ENCODE assay signal across 24 cellular contexts in the genomic region with DNA sequence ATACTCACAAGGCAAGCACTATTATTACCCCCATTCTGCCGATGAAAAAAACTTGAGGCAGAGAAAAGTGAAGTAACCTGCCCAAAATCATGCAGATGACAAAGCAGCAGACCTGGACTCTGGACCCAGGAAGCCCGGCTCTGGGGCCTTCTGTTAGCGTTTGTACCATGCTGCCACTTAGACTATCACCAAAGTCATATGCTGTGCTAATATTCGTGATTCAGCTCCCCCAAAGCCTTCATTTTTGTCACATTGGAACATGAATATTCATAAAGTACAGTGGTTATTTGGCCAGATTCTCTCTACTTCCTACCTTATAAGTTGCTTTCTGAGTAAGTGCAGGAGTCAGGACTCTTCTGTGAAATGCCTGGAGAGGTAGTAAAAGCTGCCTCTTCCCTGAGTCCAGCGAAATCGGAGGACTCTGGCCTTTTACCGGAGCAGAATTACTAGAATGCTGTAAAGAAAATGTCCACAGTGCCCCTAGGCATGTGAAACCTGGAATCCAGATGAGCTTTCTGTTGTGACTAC.
"Had no signal": no experiment of that assay in that cellular context is flagged by ENCODE, and none has a peak within 500 bp of the region (broad histone marks: within the 10 kb centered on the region; RNA-seq: fewer than 3 reads in every experiment).

No MANE protein-coding gene starts in this region.

- H3K27ac ChIP-seq: gastroesophageal sphincter, left lung, lower lobe of right lung, parathyroid adenoma, prostate gland, testis, tibial nerve, upper lobe of right lung, vagina had no signal

- H3K36me3 Mint-ChIP-seq: immature natural killer cell; memory B cell; mesothelial cell of epicardium; natural killer cell treated with Interleukin-12 subunit alpha and Interleukin-12 subunit beta and Interleukin-15 and Interleukin-18, amount 100 ng/mL, for 72 hours; stimulated activated naive B cell treated with anti-CD40 and anti-IgM and Interleukin-4, amounts not matched to agents 10 μg/mL and 1 μg/mL and 100 μg/mL, for 72 hours had no signal

- H3K79me2 ChIP-seq: parathyroid adenoma had no signal

- H3K4me1 ChIP-seq: gastroesophageal sphincter, left lung, lower lobe of right lung, parathyroid adenoma, prostate gland, testis, tibial nerve, upper lobe of right lung, vagina had no signal

- H3K4me3 Mint-ChIP-seq: immature natural killer cell; memory B cell; mesothelial cell of epicardium; natural killer cell treated with Interleukin-12 subunit alpha and Interleukin-12 subunit beta and Interleukin-15 and Interleukin-18, amount 100 ng/mL, for 72 hours; stimulated activated naive B cell treated with anti-CD40 and anti-IgM and Interleukin-4, amounts not matched to agents 10 μg/mL and 1 μg/mL and 100 μg/mL, for 72 hours; stimulated activated naive CD8-positive, alpha-beta T cell treated with anti-CD3 and anti-CD28 coated beads, Interleukin-15, amount 100 ng/mL, for 72 hours had no signal

- ATAC-seq: esophagus mucosa; gastroesophageal sphincter; left lung; lower lobe of right lung; natural killer cell treated with Interleukin-12 subunit alpha and Interleukin-12 subunit beta and Interleukin-15 and Interleukin-18, amount 100 ng/mL, for 72 hours; sciatic nerve; stimulated activated naive B cell treated with anti-CD40 and anti-IgM and Interleukin-4, amounts not matched to agents 10 μg/mL and 1 μg/mL and 100 μg/mL, for 72 hours; upper lobe of right lung had no signal

- FAIRE-seq: endometrium, kidney had no signal

- H3K4me1 Mint-ChIP-seq: immature natural killer cell; memory B cell; mesothelial cell of epicardium; stimulated activated naive B cell treated with anti-CD40 and anti-IgM and Interleukin-4, amounts not matched to agents 10 μg/mL and 1 μg/mL and 100 μg/mL, for 72 hours; stimulated activated naive CD8-positive, alpha-beta T cell treated with anti-CD3 and anti-CD28 coated beads, Interleukin-15, amount 100 ng/mL, for 72 hours had no signal

- H3K9me3 ChIP-seq: gastroesophageal sphincter, left lung, lower lobe of right lung, prostate gland, testis, tibial nerve, upper lobe of right lung, vagina had no signal

- H3K27me3 ChIP-seq: gastroesophageal sphincter, left lung, testis, tibial nerve, upper lobe of right lung, vagina had no signal

- H3K36me3 ChIP-seq: gastroesophageal sphincter, left lung, lower lobe of right lung, prostate gland, tibial nerve, upper lobe of right lung, vagina had no signal

- H3K27me3 Mint-ChIP-seq: memory B cell; stimulated activated naive B cell treated with anti-CD40 and anti-IgM and Interleukin-4, amounts not matched to agents 10 μg/mL and 1 μg/mL and 100 μg/mL, for 72 hours; stimulated activated naive CD8-positive, alpha-beta T cell treated with anti-CD3 and anti-CD28 coated beads, Interleukin-15, amount 100 ng/mL, for 72 hours had no signal

- DNase-seq: effector memory CD4-positive, alpha-beta T cell; glutamatergic neuron; immature natural killer cell; kidney; left lung; lower lobe of right lung; occipital lobe; stimulated activated CD4-positive, alpha-beta T cell treated with anti-CD3 and anti-CD28 coated beads, Interleukin-2, amount 100 ng/mL, for 24 hours; stimulated activated CD4-positive, alpha-beta T cell treated with anti-CD3 and anti-CD28 coated beads, Interleukin-4, amount 100 ng/mL, for 4 hours; stimulated activated naive B cell treated with anti-CD40 and anti-IgM and Interleukin-4, amounts not matched to agents 10 μg/mL and 1 μg/mL and 100 μg/mL, for 72 hours; stimulated activated naive CD8-positive, alpha-beta T cell treated with anti-CD3 and anti-CD28 coated beads, Interleukin-15, amount 100 ng/mL, for 72 hours; testis; upper lobe of right lung had no signal

- H3K9me3 Mint-ChIP-seq: memory B cell; mesothelial cell of epicardium; natural killer cell treated with Interleukin-12 subunit alpha and Interleukin-12 subunit beta and Interleukin-15 and Interleukin-18, amount 100 ng/mL, for 72 hours; stimulated activated naive B cell treated with anti-CD40 and anti-IgM and Interleukin-4, amounts not matched to agents 10 μg/mL and 1 μg/mL and 100 μg/mL, for 72 hours; stimulated activated naive CD8-positive, alpha-beta T cell treated with anti-CD3 and anti-CD28 coated beads, Interleukin-15, amount 100 ng/mL, for 72 hours had no signal

- H3K27ac Mint-ChIP-seq: immature natural killer cell; memory B cell; mesothelial cell of epicardium; natural killer cell treated with Interleukin-12 subunit alpha and Interleukin-12 subunit beta and Interleukin-15 and Interleukin-18, amount 100 ng/mL, for 72 hours; stimulated activated naive B cell treated with anti-CD40 and anti-IgM and Interleukin-4, amounts not matched to agents 10 μg/mL and 1 μg/mL and 100 μg/mL, for 72 hours; stimulated activated naive CD8-positive, alpha-beta T cell treated with anti-CD3 and anti-CD28 coated beads, Interleukin-15, amount 100 ng/mL, for 72 hours had no signal

- H3K4me3 ChIP-seq: gastroesophageal sphincter, left lung, lower lobe of right lung, prostate gland, testis, tibial nerve, upper lobe of right lung, vagina had no signal

- H2AFZ ChIP-seq: parathyroid adenoma had no signal

- H3K9ac ChIP-seq: parathyroid adenoma had no signal
